ENCODE assay signal across 1 cellular context in genomic region chr10:86802709-86803108, GRCh38.
TF ChIP-seq lines count a peak whose summit lies in the region.

No MANE protein-coding gene starts in this region.

TF ChIP-seq in SK-N-SH treated with all-trans-retinoic acid at 6 μM for 48 hours, 23 proteins besides CTCF, POLR2A, EP300 and RAD21 (continued from another document):
- TF ChIP-seq ISL1 (CRISPR knock-in tag; IDR thresholded peaks at IDR 0.05) (no peak), TCF4 (CRISPR knock-in tag; IDR thresholded peaks at IDR 0.05; ENCODE audit: borderline replicate concordance) (no peak), ZC3H10 (CRISPR knock-in tag; IDR thresholded peaks at IDR 0.05) (no peak), RARB (CRISPR knock-in tag; IDR thresholded peaks at IDR 0.05) (no peak), OSR1 (CRISPR knock-in tag; IDR thresholded peaks at IDR 0.05) (no peak), SNAI2 (CRISPR knock-in tag; IDR thresholded peaks at IDR 0.05) (no peak), ZNF70 (CRISPR knock-in tag; IDR thresholded peaks at IDR 0.05) (no peak), ZFP3 (CRISPR knock-in tag; IDR thresholded peaks at IDR 0.05) (no peak), PPARA (CRISPR knock-in tag; IDR thresholded peaks at IDR 0.05; ENCODE audit: borderline replicate concordance) (no peak), TOX (CRISPR knock-in tag; IDR thresholded peaks at IDR 0.05; ENCODE audit: borderline replicate concordance) (no peak), ZNF8 (CRISPR knock-in tag; IDR thresholded peaks at IDR 0.05) (no peak), GLIS3 (CRISPR knock-in tag; IDR thresholded peaks at IDR 0.05) (no peak)
- TF ChIP-seq, protein P1, sequence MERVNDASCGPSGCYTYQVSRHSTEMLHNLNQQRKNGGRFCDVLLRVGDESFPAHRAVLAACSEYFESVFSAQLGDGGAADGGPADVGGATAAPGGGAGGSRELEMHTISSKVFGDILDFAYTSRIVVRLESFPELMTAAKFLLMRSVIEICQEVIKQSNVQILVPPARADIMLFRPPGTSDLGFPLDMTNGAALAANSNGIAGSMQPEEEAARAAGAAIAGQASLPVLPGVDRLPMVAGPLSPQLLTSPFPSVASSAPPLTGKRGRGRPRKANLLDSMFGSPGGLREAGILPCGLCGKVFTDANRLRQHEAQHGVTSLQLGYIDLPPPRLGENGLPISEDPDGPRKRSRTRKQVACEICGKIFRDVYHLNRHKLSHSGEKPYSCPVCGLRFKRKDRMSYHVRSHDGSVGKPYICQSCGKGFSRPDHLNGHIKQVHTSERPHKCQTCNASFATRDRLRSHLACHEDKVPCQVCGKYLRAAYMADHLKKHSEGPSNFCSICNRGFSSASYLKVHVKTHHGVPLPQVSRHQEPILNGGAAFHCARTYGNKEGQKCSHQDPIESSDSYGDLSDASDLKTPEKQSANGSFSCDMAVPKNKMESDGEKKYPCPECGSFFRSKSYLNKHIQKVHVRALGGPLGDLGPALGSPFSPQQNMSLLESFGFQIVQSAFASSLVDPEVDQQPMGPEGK (CRISPR knock-in tag; IDR thresholded peaks at IDR 0.05; ENCODE audit: borderline replicate concordance): no peak
- TF ChIP-seq, protein P2, sequence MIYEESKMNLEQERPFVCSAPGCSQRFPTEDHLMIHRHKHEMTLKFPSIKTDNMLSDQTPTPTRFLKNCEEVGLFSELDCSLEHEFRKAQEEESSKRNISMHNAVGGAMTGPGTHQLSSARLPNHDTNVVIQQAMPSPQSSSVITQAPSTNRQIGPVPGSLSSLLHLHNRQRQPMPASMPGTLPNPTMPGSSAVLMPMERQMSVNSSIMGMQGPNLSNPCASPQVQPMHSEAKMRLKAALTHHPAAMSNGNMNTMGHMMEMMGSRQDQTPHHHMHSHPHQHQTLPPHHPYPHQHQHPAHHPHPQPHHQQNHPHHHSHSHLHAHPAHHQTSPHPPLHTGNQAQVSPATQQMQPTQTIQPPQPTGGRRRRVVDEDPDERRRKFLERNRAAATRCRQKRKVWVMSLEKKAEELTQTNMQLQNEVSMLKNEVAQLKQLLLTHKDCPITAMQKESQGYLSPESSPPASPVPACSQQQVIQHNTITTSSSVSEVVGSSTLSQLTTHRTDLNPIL (CRISPR knock-in tag; IDR thresholded peaks at IDR 0.05; ENCODE audit: low read depth): no peak
